Comparison of ENCODE assay signal across 25 cellular contexts in genomic region chr13:92251815-92252214, GRCh38.
"Had no signal": no experiment of that assay in that cellular context is flagged by ENCODE, and none has a peak within 500 bp of the region (broad histone marks: within the 10 kb centered on the region; RNA-seq: fewer than 3 reads in every experiment).

No MANE protein-coding gene starts in this region.

- DNase-seq: effector memory CD4-positive, alpha-beta T cell; foreskin fibroblast; immature natural killer cell; left ventricle myocardium inferior; lower lobe of right lung; midbrain; nucleus accumbens; ovary; sigmoid colon; stimulated activated CD4-positive, alpha-beta T cell treated with anti-CD3 and anti-CD28 coated beads, Interleukin-2, amount 100 ng/mL, for 24 hours; stimulated activated CD4-positive, alpha-beta T cell treated with anti-CD3 and anti-CD28 coated beads, Interleukin-4, amount 100 ng/mL, for 4 hours; stimulated activated naive B cell treated with anti-CD40 and anti-IgM and Interleukin-4, amounts not matched to agents 10 μg/mL and 1 μg/mL and 100 μg/mL, for 72 hours; stimulated activated naive CD8-positive, alpha-beta T cell treated with anti-CD3 and anti-CD28 coated beads, Interleukin-15, amount 100 ng/mL, for 72 hours; testis; upper lobe of right lung had no signal

- H3K9me3 Mint-ChIP-seq: neural progenitor cell had no signal

- H2AFZ ChIP-seq: neural progenitor cell had no signal

- H3K36me3 Mint-ChIP-seq: immature natural killer cell; memory B cell; neural progenitor cell; stimulated activated naive B cell treated with anti-CD40 and anti-IgM and Interleukin-4, amounts not matched to agents 10 μg/mL and 1 μg/mL and 100 μg/mL, for 72 hours had no signal

- H3K27ac ChIP-seq: epithelial cell of prostate, esophagus muscularis mucosa, gastroesophageal sphincter, left ventricle myocardium inferior, lower lobe of right lung, neural progenitor cell, ovary, right atrium auricular region, sigmoid colon, skin epidermis, testis, tibial nerve, upper lobe of right lung, vagina had no signal

- H3K36me3 ChIP-seq: esophagus muscularis mucosa, gastroesophageal sphincter, left ventricle myocardium inferior, lower lobe of right lung, neural progenitor cell, ovary, right atrium auricular region, sigmoid colon, tibial nerve, upper lobe of right lung, vagina had no signal

- H3K4me1 ChIP-seq: esophagus muscularis mucosa, gastroesophageal sphincter, left ventricle myocardium inferior, lower lobe of right lung, neural progenitor cell, right atrium auricular region, testis, vagina had no signal

- ATAC-seq: gastroesophageal sphincter; lower lobe of right lung; natural killer cell treated with Interleukin-12 subunit alpha and Interleukin-12 subunit beta and Interleukin-15 and Interleukin-18, amount 100 ng/mL, for 72 hours; stimulated activated naive B cell treated with anti-CD40 and anti-IgM and Interleukin-4, amounts not matched to agents 10 μg/mL and 1 μg/mL and 100 μg/mL, for 72 hours; stimulated activated naive CD8-positive, alpha-beta T cell treated with anti-CD3 and anti-CD28 coated beads, Interleukin-15, amount 100 ng/mL, for 72 hours; upper lobe of right lung had no signal

- H3K4me2 ChIP-seq: neural progenitor cell had no signal

- H3K9ac ChIP-seq: neural progenitor cell had no signal

- H3K27me3 Mint-ChIP-seq: memory B cell; natural killer cell treated with Interleukin-12 subunit alpha and Interleukin-12 subunit beta and Interleukin-15 and Interleukin-18, amount 100 ng/mL, for 72 hours; stimulated activated naive B cell treated with anti-CD40 and anti-IgM and Interleukin-4, amounts not matched to agents 10 μg/mL and 1 μg/mL and 100 μg/mL, for 72 hours; stimulated activated naive CD8-positive, alpha-beta T cell treated with anti-CD3 and anti-CD28 coated beads, Interleukin-15, amount 100 ng/mL, for 72 hours had no signal

- H3K4me3 ChIP-seq: esophagus muscularis mucosa, gastroesophageal sphincter, left ventricle myocardium inferior, lower lobe of right lung, neural progenitor cell, ovary, right atrium auricular region, sigmoid colon, skin epidermis, testis, tibial nerve, upper lobe of right lung, vagina had no signal

- H3K27ac Mint-ChIP-seq: immature natural killer cell; memory B cell; natural killer cell treated with Interleukin-12 subunit alpha and Interleukin-12 subunit beta and Interleukin-15 and Interleukin-18, amount 100 ng/mL, for 72 hours; neural progenitor cell; stimulated activated naive B cell treated with anti-CD40 and anti-IgM and Interleukin-4, amounts not matched to agents 10 μg/mL and 1 μg/mL and 100 μg/mL, for 72 hours; stimulated activated naive CD8-positive, alpha-beta T cell treated with anti-CD3 and anti-CD28 coated beads, Interleukin-15, amount 100 ng/mL, for 72 hours had no signal

- H3K4me1 Mint-ChIP-seq: immature natural killer cell; memory B cell; neural progenitor cell; stimulated activated naive B cell treated with anti-CD40 and anti-IgM and Interleukin-4, amounts not matched to agents 10 μg/mL and 1 μg/mL and 100 μg/mL, for 72 hours; stimulated activated naive CD8-positive, alpha-beta T cell treated with anti-CD3 and anti-CD28 coated beads, Interleukin-15, amount 100 ng/mL, for 72 hours had no signal

- H3K9me3 ChIP-seq: esophagus muscularis mucosa, gastroesophageal sphincter, left ventricle myocardium inferior, lower lobe of right lung, ovary, right atrium auricular region, sigmoid colon, testis, tibial nerve, upper lobe of right lung, vagina had no signal

- H3K27me3 ChIP-seq: esophagus muscularis mucosa, gastroesophageal sphincter, neural progenitor cell, ovary, right atrium auricular region, sigmoid colon, testis, tibial nerve, upper lobe of right lung, vagina had no signal

- H3K4me3 Mint-ChIP-seq: immature natural killer cell; memory B cell; natural killer cell treated with Interleukin-12 subunit alpha and Interleukin-12 subunit beta and Interleukin-15 and Interleukin-18, amount 100 ng/mL, for 72 hours; neural progenitor cell; stimulated activated naive B cell treated with anti-CD40 and anti-IgM and Interleukin-4, amounts not matched to agents 10 μg/mL and 1 μg/mL and 100 μg/mL, for 72 hours; stimulated activated naive CD8-positive, alpha-beta T cell treated with anti-CD3 and anti-CD28 coated beads, Interleukin-15, amount 100 ng/mL, for 72 hours had no signal
